In the genomic region with DNA sequence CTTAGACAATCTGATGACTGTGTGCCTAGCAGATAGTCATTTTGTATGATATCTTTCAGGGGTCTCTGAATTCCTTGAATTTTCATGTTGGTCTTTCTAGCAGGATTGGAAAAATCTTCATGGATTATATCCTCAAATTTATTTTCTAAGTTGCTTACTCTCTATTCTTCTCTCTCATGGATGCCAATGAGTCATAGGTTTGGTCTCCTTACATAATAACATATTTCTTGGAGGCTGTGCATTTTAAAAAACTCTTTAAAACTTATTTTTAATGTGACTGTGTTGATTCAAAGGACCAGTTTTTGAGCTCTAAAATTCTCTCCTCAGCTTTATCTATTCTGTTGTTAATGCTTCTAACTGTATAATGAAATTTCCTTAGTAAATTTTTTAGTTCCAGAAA, we compare ENCODE assay signal across 18 cellular contexts.
DNase-seq lines count a peak whose midpoint lies in the region; ATAC-seq, FAIRE-seq and TF ChIP-seq lines count a peak whose summit lies in the region.
"Had no signal": no experiment of that assay in that cellular context is flagged by ENCODE, and none has a peak within 500 bp of the region (broad histone marks: within the 10 kb centered on the region; RNA-seq: fewer than 3 reads in every experiment).

No MANE protein-coding gene starts in this region.

- FAIRE-seq in bronchial epithelial cell (lab: Jason Lieb, UNC) = no peak
- FAIRE-seq: K562 had no signal

- H3K9ac ChIP-seq in PC-3 (ENCODE audit: low read length) = no peak overlapping the region

- peaks cover 21% of the 10 kb centered on the region for H3K4me1 ChIP-seq in PC-3 (ENCODE audit: insufficient read depth, low read length)

- no peaks in the 10 kb centered on the region for H3K9me3 ChIP-seq in PC-3 (ENCODE audit: low read length)

- H3K36me3 Mint-ChIP-seq in activated T-helper 17 cell treated with anti-CD3 and anti-CD28 coated beads, Interleukin-2, amount 50 U/mL, for 72 hours (ENCODE audit: low read depth) = no peaks in the 10 kb centered on the region
- H3K36me3 Mint-ChIP-seq in progenitor cell of endocrine pancreas (ENCODE audit: insufficient read depth) = peaks cover 5% of the 10 kb centered on the region
- H3K36me3 Mint-ChIP-seq: CD14-positive monocyte had no signal

- no peak for TF ChIP-seq CTCF in PC-3 (conservative IDR thresholded peaks at IDR 0.05; ENCODE audit: low read depth, low read length)
- TF ChIP-seq CTCF in bronchial epithelial cell (IDR thresholded peaks at IDR 0.05; ENCODE audit: insufficient read depth, low read length, severe bottlenecking) = no peak
- TF ChIP-seq CTCF in fibroblast of pulmonary artery (IDR thresholded peaks at IDR 0.05; ENCODE audit: low read length, missing control alignments) = no peak
- no peak for TF ChIP-seq CTCF in progenitor cell of endocrine pancreas (IDR thresholded peaks at IDR 0.05; ENCODE audit: unreplicated experiment)

- POLR2A ChIA-PET in PC-3 (lab: Charles Lee; ENCODE audit: unreplicated experiment) = no interaction called here

- H3K27me3 ChIP-seq in PC-3 (ENCODE audit: low read length) = no peaks in the 10 kb centered on the region
- no peaks in the 10 kb centered on the region for H3K27me3 ChIP-seq in bronchial epithelial cell (ENCODE audit: control insufficient read depth, insufficient read depth, low read length)

- no peak overlapping the region for H3K4me3 Mint-ChIP-seq in activated T-helper 17 cell treated with anti-CD3 and anti-CD28 coated beads, Interleukin-2, amount 50 U/mL, for 72 hours
- H3K4me3 Mint-ChIP-seq in progenitor cell of endocrine pancreas (ENCODE audit: low read depth) = no peak overlapping the region
- H3K4me3 Mint-ChIP-seq: CD14-positive monocyte had no signal

- no peaks in the 10 kb centered on the region for H3K79me2 ChIP-seq in PC-3 (ENCODE audit: low read length)

- no peaks in the 10 kb centered on the region for H3K9me2 ChIP-seq in PC-3 (replicated peaks; ENCODE audit: low read length)

- peaks cover 7% of the 10 kb centered on the region for H3K27me3 Mint-ChIP-seq in activated T-helper 17 cell treated with anti-CD3 and anti-CD28 coated beads, Interleukin-2, amount 50 U/mL, for 72 hours
- H3K27me3 Mint-ChIP-seq in progenitor cell of endocrine pancreas = no peaks in the 10 kb centered on the region

- BruUV-seq in PC-3 (replicated peaks; lab: Mats Ljungman, UMichigan) = no TSS peak

- H3K27ac Mint-ChIP-seq in activated T-helper 17 cell treated with anti-CD3 and anti-CD28 coated beads, Interleukin-2, amount 50 U/mL, for 72 hours = no peak overlapping the region
- no peak overlapping the region for H3K27ac Mint-ChIP-seq in progenitor cell of endocrine pancreas
- H3K27ac Mint-ChIP-seq: CD14-positive monocyte had no signal

- intact Hi-C loops in PC-3 (cut with micrococcal nuclease) = loop anchor here (10.0 kb wide), 1 partner anchor 191 kb away; no protein-coding TSS in a partner anchor

- H3K4me2 ChIP-seq in PC-3 (ENCODE audit: low read length) = no peak overlapping the region

- no peaks in the 10 kb centered on the region for H3F3A ChIP-seq in PC-3 (ENCODE audit: low read length, unreplicated experiment)

- DNase-seq in PC-3 (peak; percentile 17), bronchial epithelial cell (ENCODE audit: low read depth) (peak; percentile 30), fibroblast of pulmonary artery (ENCODE audit: low read depth) (peak; percentile 48), progenitor cell of endocrine pancreas (ENCODE audit: low spot score, unreplicated experiment) (no peak)
- DNase-seq: DND-41, GDM1, NCI-H1092 treated with DMSO at 0.1 percent for 48 hours, NCI-H146, NCI-H2029 treated with DMSO at 0.1 percent for 48 hours, NCI-H446 treated with DMSO at 0.1 percent for 48 hours, NCI-H748 treated with DMSO at 0.1 percent for 48 hours, SHP77 had no signal

- H3K9me3 Mint-ChIP-seq in activated T-helper 17 cell treated with anti-CD3 and anti-CD28 coated beads, Interleukin-2, amount 50 U/mL, for 72 hours = peaks cover 8% of the 10 kb centered on the region
- H3K9me3 Mint-ChIP-seq in progenitor cell of endocrine pancreas (ENCODE audit: low read depth) = peaks cover 17% of the 10 kb centered on the region

- ATAC-seq in PC-3 (no peak), GM18868 (IDR thresholded peaks at IDR 0.05; ENCODE audit: unreplicated experiment) (no peak), HG02970 (IDR thresholded peaks at IDR 0.05; ENCODE audit: low FRiP score, unreplicated experiment) (no peak)
- ATAC-seq in activated T-helper 17 cell treated with anti-CD3 and anti-CD28 coated beads, Interleukin-2, amount 50 U/mL, for 72 hours (replicated peaks) = no peak
- ATAC-seq: K562 had no signal

- H2AFZ ChIP-seq in PC-3 (ENCODE audit: low read length) = no peak overlapping the region

- no peaks in the 10 kb centered on the region for H4K20me1 ChIP-seq in PC-3 (ENCODE audit: low read length)

- H3K4me3 ChIP-seq in PC-3 (ENCODE audit: low read length) = no peak overlapping the region
- no peak overlapping the region for H3K4me3 ChIP-seq in bronchial epithelial cell (ENCODE audit: low read depth, low read length)
- H3K4me3 ChIP-seq in fibroblast of pulmonary artery (replicated peaks; ENCODE audit: low read depth, low read length) = no peak overlapping the region
- H3K4me3 ChIP-seq: K562, SK-N-MC had no signal

- H3K36me3 ChIP-seq in PC-3 (ENCODE audit: low read depth, low read length) (no peaks in the 10 kb centered on the region), bronchial epithelial cell (ENCODE audit: control insufficient read depth, insufficient read depth, low read length) (no peaks in the 10 kb centered on the region)

- no peaks in the 10 kb centered on the region for H3K4me1 Mint-ChIP-seq in activated T-helper 17 cell treated with anti-CD3 and anti-CD28 coated beads, Interleukin-2, amount 50 U/mL, for 72 hours
- H3K4me1 Mint-ChIP-seq in progenitor cell of endocrine pancreas (ENCODE audit: low read depth) = peaks cover 8% of the 10 kb centered on the region
- H3K4me1 Mint-ChIP-seq: CD14-positive monocyte had no signal

- CTCF ChIA-PET in PC-3 (lab: Charles Lee) = no interaction called here

- no peak overlapping the region for H3K27ac ChIP-seq in PC-3 (ENCODE audit: low read length)
- H3K27ac ChIP-seq: SK-N-MC had no signal
